Comparison of ENCODE assay signal across 9 cellular contexts in the genomic region with DNA sequence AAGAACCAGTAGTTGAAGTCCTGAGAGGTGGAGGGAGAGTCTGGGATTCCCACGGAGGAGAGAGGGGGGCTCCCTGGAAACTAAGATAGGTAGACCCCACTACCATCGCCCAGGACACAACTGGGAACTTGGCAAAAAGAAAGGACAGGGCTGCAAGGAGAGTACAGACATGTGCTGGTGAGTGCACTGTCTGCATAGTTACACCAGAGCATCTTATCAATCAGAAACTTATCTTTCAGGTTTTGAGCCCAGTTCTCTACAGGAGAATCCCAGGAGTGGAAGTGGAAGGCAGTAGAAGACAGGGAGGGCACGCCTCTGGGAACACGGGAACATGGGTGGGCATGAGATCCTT. TPM values are rescaled to one million over a fixed set of nuclear protein-coding genes. Genes with fewer than 3 reads are reported as not detected.
A peak's percentile ranks its signal among the peaks of the same experiment; 100 is the strongest.
DNase-seq lines count a peak whose midpoint lies in the region; ATAC-seq and TF ChIP-seq lines count a peak whose summit lies in the region.
"Had no signal": no experiment of that assay in that cellular context is flagged by ENCODE, and none has a peak within 500 bp of the region (broad histone marks: within the 10 kb centered on the region; RNA-seq: fewer than 3 reads in every experiment).

No MANE protein-coding gene starts in this region.

- peak; percentile 35 for ATAC-seq in central memory CD8-positive, alpha-beta T cell (replicated peaks; ENCODE audit: extremely low read depth, poor library complexity, severe bottlenecking)
- no peak for ATAC-seq in GM18861 (IDR thresholded peaks at IDR 0.05; ENCODE audit: unreplicated experiment)

- peak overlapping the region; percentile 96 for H3K27ac Mint-ChIP-seq in central memory CD8-positive, alpha-beta T cell (ENCODE audit: low read depth)
- H3K27ac Mint-ChIP-seq in osteocyte (ENCODE audit: unreplicated experiment), result peak overlapping the region; percentile 72

- peak overlapping the region; percentile 84 for H3K4me3 Mint-ChIP-seq in central memory CD8-positive, alpha-beta T cell
- no peak overlapping the region for H3K4me3 Mint-ChIP-seq in osteocyte (ENCODE audit: unreplicated experiment)

- H3K9me3 Mint-ChIP-seq in central memory CD8-positive, alpha-beta T cell, result no peaks in the 10 kb centered on the region
- no peaks in the 10 kb centered on the region for H3K9me3 Mint-ChIP-seq in osteocyte (ENCODE audit: unreplicated experiment)

- H3K27me3 ChIP-seq in HUES48 (ENCODE audit: control insufficient read depth, insufficient read depth, low read length), result no peaks in the 10 kb centered on the region

- H3K27me3 Mint-ChIP-seq in central memory CD8-positive, alpha-beta T cell, result no peaks in the 10 kb centered on the region
- H3K27me3 Mint-ChIP-seq in osteocyte (ENCODE audit: unreplicated experiment), result no peaks in the 10 kb centered on the region

- H3K36me3 Mint-ChIP-seq in central memory CD8-positive, alpha-beta T cell (ENCODE audit: insufficient read depth), result peaks cover 15% of the 10 kb centered on the region
- H3K36me3 Mint-ChIP-seq in osteocyte (ENCODE audit: unreplicated experiment), result peaks cover 32% of the 10 kb centered on the region

- H3K36me3 ChIP-seq in HUES48 (ENCODE audit: control insufficient read depth, insufficient read depth, low read length), result peaks cover 32% of the 10 kb centered on the region

- no peaks in the 10 kb centered on the region for H3K9me3 ChIP-seq in HUES48 (ENCODE audit: control insufficient read depth, insufficient read depth, low read length)

- H3K9ac ChIP-seq in HUES48 (ENCODE audit: low read depth, low read length), result no peak overlapping the region

- no peaks in the 10 kb centered on the region for H3K4me1 ChIP-seq in HUES48 (ENCODE audit: control insufficient read depth, insufficient read depth, low read length)

- H3K27ac ChIP-seq in HUES48 (ENCODE audit: low read depth, low read length), result peak overlapping the region; percentile 26

- H3K4me1 Mint-ChIP-seq in central memory CD8-positive, alpha-beta T cell, result peaks cover 65% of the 10 kb centered on the region
- peaks cover 25% of the 10 kb centered on the region for H3K4me1 Mint-ChIP-seq in osteocyte (ENCODE audit: unreplicated experiment)

- H3K4me3 ChIP-seq in GM08714 (ENCODE audit: low read length) (peak overlapping the region; percentile 21; the same call in 1 of the 2 replicates), HUES48 (ENCODE audit: low read depth, low read length) (no peak overlapping the region)

- no peak for TF ChIP-seq CTCF in osteocyte (IDR thresholded peaks at IDR 0.05)

- DNase-seq in central memory CD8-positive, alpha-beta T cell (ENCODE audit: low spot score in 2 of 2), result no peak
- DNase-seq in osteocyte (ENCODE audit: extremely low spot score, unreplicated experiment) (no peak), hypothalamus (lab: John Stamatoyannopoulos, UW) (no peak), DMS153 treated with DMSO at 0.1 percent for 48 hours (lab: John Stamatoyannopoulos, UW; ENCODE audit: unreplicated experiment) (no peak)
- DNase-seq in stimulated activated CD4-positive, alpha-beta T cell treated with anti-CD3 and anti-CD28 coated beads, Interleukin-4, amount 100 ng/mL, for 24 hours, result no peak
- DNase-seq: NCI-H510A had no signal

RNA-seq across cellular contexts. Expression of gene NFKBIL1, which starts 12.2 kb away (rescaled TPM):
- 28.7 and 33.2 TPM in 2 replicates for total RNA-seq in osteocyte

RNA-seq across cellular contexts. Expression of gene LTA, which starts 12.5 kb away (rescaled TPM):
- not detected in 2 replicates for total RNA-seq in osteocyte

RNA-seq across cellular contexts. Expression of gene ATP6V1G2, which starts 13.2 kb away (rescaled TPM):
- 8.8 and 9.0 TPM in 2 replicates for total RNA-seq in osteocyte

RNA-seq across cellular contexts. Expression of gene TNF, which starts 15.8 kb away (rescaled TPM):
- not detected in 2 replicates for total RNA-seq in osteocyte

RNA-seq across cellular contexts. Expression of gene DDX39B, which starts 17.8 kb away (rescaled TPM):
- 315 and 331 TPM in 2 replicates for total RNA-seq in osteocyte
